ENCODE assay signal across 9 cellular contexts in genomic region chr4:183987987-183988392, GRCh38.
DNase-seq lines count a peak whose midpoint lies in the region; ATAC-seq and TF ChIP-seq lines count a peak whose summit lies in the region.
"Had no signal": no experiment of that assay in that cellular context is flagged by ENCODE, and none has a peak within 500 bp of the region (broad histone marks: within the 10 kb centered on the region; RNA-seq: fewer than 3 reads in every experiment).

No MANE protein-coding gene starts in this region.

- H3K36me3 ChIP-seq in A673 (ENCODE audit: insufficient read depth, low read length, poor library complexity, severe bottlenecking) (no peaks in the 10 kb centered on the region), HUES64 (ENCODE audit: insufficient read depth, low read length) (no peaks in the 10 kb centered on the region), adipocyte (ENCODE audit: control insufficient read depth, insufficient read depth, low read length, severe bottlenecking) (no peaks in the 10 kb centered on the region), trophoblast cell (ENCODE audit: control insufficient read depth in 1 of 2, insufficient read depth in 2 of 2, low read length in 2 of 2) (no peaks in the 10 kb centered on the region)

- ATAC-seq in left cardiac atrium (peak; percentile 93 to 94), GM21529 (IDR thresholded peaks at IDR 0.05; ENCODE audit: unreplicated experiment) (no peak)

- H3K4me1 ChIP-seq in A673 (ENCODE audit: insufficient read depth, low read length, poor library complexity, severe bottlenecking) (peaks cover 11% of the 10 kb centered on the region), HUES64 (ENCODE audit: insufficient read depth, low read length) (peaks cover 26% of the 10 kb centered on the region), adipocyte (ENCODE audit: control insufficient read depth, insufficient read depth, low read length) (peaks cover 28% of the 10 kb centered on the region), trophoblast cell (ENCODE audit: control insufficient read depth in 1 of 2, insufficient read depth in 2 of 2, low read length in 2 of 2) (peaks cover 11 to 12% of the 10 kb centered on the region in 2 experiments)

- peak overlapping the region; percentile 76 for H2BK5ac ChIP-seq in trophoblast cell (ENCODE audit: low read depth, low read length, poor library complexity)

- peak overlapping the region; percentile 61 for H3K4me2 ChIP-seq in trophoblast cell (ENCODE audit: low read length)

- H3K27me3 ChIP-seq in A673 (replicated peaks; ENCODE audit: insufficient read depth, low read depth, low read length, poor library complexity): no peaks in the 10 kb centered on the region
- H3K27me3 ChIP-seq in HUES64 (ENCODE audit: insufficient read depth, low read length): peaks cover 6% of the 10 kb centered on the region; the same call in 1 of the 2 replicates
- H3K27me3 ChIP-seq in adipocyte (replicated peaks; ENCODE audit: control insufficient read depth, insufficient read depth, low read length): peaks cover 6% of the 10 kb centered on the region
- no peaks in the 10 kb centered on the region for H3K27me3 ChIP-seq in trophoblast cell (ENCODE audit: insufficient read depth, low read length)

- H3K14ac ChIP-seq in trophoblast cell (ENCODE audit: low read length): no peak overlapping the region

- CTCF ChIA-PET in A673 (lab: Charles Lee): interaction anchor here (0.7 kb wide), 1 partner anchor 1119 kb away, joined by 3 read pairs; no protein-coding TSS in a partner anchor

- H4K12ac ChIP-seq in trophoblast cell (ENCODE audit: low read depth, low read length): no peak overlapping the region

- TF ChIP-seq CTCF in A673 (conservative IDR thresholded peaks at IDR 0.05; ENCODE audit: low read depth, low read length): no peak
- no peak for TF ChIP-seq CTCF in GM20000 (IDR thresholded peaks at IDR 0.05; ENCODE audit: extremely low read depth, missing control alignments)

- H2AK5ac ChIP-seq in trophoblast cell (ENCODE audit: low read length): no peak overlapping the region

- H3K79me2 ChIP-seq in trophoblast cell (ENCODE audit: control insufficient read depth, insufficient read depth, low read length, poor library complexity): peaks cover 5% of the 10 kb centered on the region

- no peak overlapping the region for H2BK12ac ChIP-seq in trophoblast cell (ENCODE audit: low read length)

- H3K27ac ChIP-seq in A673 (ENCODE audit: low read depth, low read length, poor library complexity, severe bottlenecking) (no peak overlapping the region), HUES64 (ENCODE audit: low read depth, low read length) (peak overlapping the region; percentile 60), trophoblast cell (ENCODE audit: low read depth, low read length) (peak overlapping the region; percentile 71)

- H3K4me3 ChIP-seq in A673 (ENCODE audit: low read depth, low read length, poor library complexity, severe bottlenecking): peak overlapping the region; percentile 33
- peak overlapping the region; percentile 52 for H3K4me3 ChIP-seq in HUES64 (ENCODE audit: low read length)
- H3K4me3 ChIP-seq in adipocyte (ENCODE audit: low read length): peak overlapping the region; percentile 80
- no peak overlapping the region for H3K4me3 ChIP-seq in trophoblast cell (ENCODE audit: low read depth, low read length)

- H4K8ac ChIP-seq in trophoblast cell (ENCODE audit: low read depth, low read length): peak overlapping the region; percentile 28

- no peak overlapping the region for H2AFZ ChIP-seq in trophoblast cell (ENCODE audit: insufficient read depth, low read length, poor library complexity)

- H3K23ac ChIP-seq in trophoblast cell (ENCODE audit: low read length): no peak overlapping the region

- no peak overlapping the region for H3K18ac ChIP-seq in trophoblast cell (ENCODE audit: low read length)

- DNase-seq in A673 (ENCODE audit: low spot score) (peak; percentile 83), adipocyte (ENCODE audit: low read depth) (peak; percentile 53), left cardiac atrium (peak; percentile 76), trophoblast cell (peak; percentile 82 to 89), GM20000 (ENCODE audit: low spot score) (no peak)
- no peak for DNase-seq in activated CD4-positive, alpha-beta T cell treated with anti-CD3 and anti-CD28 coated beads, Interleukin-2, amount 50 U/mL, for 48 hours
- DNase-seq: DND-41 had no signal

- H3K9ac ChIP-seq in HUES64 (ENCODE audit: low read depth, low read length): peak overlapping the region; percentile 81
- H3K9ac ChIP-seq in adipocyte (ENCODE audit: low read length): peak overlapping the region; percentile 65
- H3K9ac ChIP-seq in trophoblast cell (ENCODE audit: low read length): no peak overlapping the region

- POLR2A ChIA-PET in A673 (lab: Charles Lee; ENCODE audit: low non-redundant PET): interaction anchor here (0.6 kb wide), 2 partner anchors 98 to 165 kb away, joined by 3 to 19 read pairs; no protein-coding TSS in a partner anchor

- no TSS peak for BruUV-seq in A673 (replicated peaks; lab: Mats Ljungman, UMichigan)

- H3K4ac ChIP-seq in trophoblast cell (ENCODE audit: low read depth, low read length): no peak overlapping the region

- H3K79me1 ChIP-seq in trophoblast cell (ENCODE audit: low read length): peaks cover 20% of the 10 kb centered on the region

- H2BK120ac ChIP-seq in trophoblast cell (ENCODE audit: insufficient read depth, low read length, poor library complexity): no peak overlapping the region

- H4K91ac ChIP-seq in trophoblast cell (ENCODE audit: low read depth, low read length): peak overlapping the region; percentile 22

- 26% methylated on average over 10 of the region's 10 CpGs for WGBS in HUES64
- WGBS in trophoblast cell (ENCODE audit: extremely low coverage, insufficient coverage, insufficient read length): no CpG with 5 or more reads among the region's 10 CpGs

- H3K9me3 ChIP-seq in A673 (ENCODE audit: low read depth, low read length, poor library complexity, severe bottlenecking): no peaks in the 10 kb centered on the region
- H3K9me3 ChIP-seq in HUES64 (ENCODE audit: insufficient read depth, low read depth, low read length): no peaks in the 10 kb centered on the region
- no peaks in the 10 kb centered on the region for H3K9me3 ChIP-seq in adipocyte (ENCODE audit: control insufficient read depth, low read length)
- no peaks in the 10 kb centered on the region for H3K9me3 ChIP-seq in trophoblast cell (ENCODE audit: insufficient read depth, low read depth, low read length)

- intact Hi-C loops in A673 (cut with micrococcal nuclease; ENCODE audit: unreplicated experiment): loop anchor here (10.0 kb wide), 1 partner anchor 177 kb away; no protein-coding TSS in a partner anchor
- intact Hi-C loops in left cardiac atrium (cut with DNase I): loop anchor here in 1 of 2 donors (2.0 to 10.0 kb wide), 2 partner anchors 83 to 113 kb away; partner anchors contain the start of gene STOX2

Comparison
In these comparisons a context has a peak if more than half of its experiments do, and no peak if none do; other contexts are left out.
1. DNase-seq: peak in A673 (single experiment), adipocyte (single experiment), left cardiac atrium (single experiment) and trophoblast cell (2 of 2); none in GM20000 (single experiment) and activated CD4-positive, alpha-beta T cell treated with anti-CD3 and anti-CD28 coated beads, Interleukin-2, amount 50 U/mL, for 48 hours (0 of 2).